12 cellular contexts compared by ENCODE assay signal in the genomic region with DNA sequence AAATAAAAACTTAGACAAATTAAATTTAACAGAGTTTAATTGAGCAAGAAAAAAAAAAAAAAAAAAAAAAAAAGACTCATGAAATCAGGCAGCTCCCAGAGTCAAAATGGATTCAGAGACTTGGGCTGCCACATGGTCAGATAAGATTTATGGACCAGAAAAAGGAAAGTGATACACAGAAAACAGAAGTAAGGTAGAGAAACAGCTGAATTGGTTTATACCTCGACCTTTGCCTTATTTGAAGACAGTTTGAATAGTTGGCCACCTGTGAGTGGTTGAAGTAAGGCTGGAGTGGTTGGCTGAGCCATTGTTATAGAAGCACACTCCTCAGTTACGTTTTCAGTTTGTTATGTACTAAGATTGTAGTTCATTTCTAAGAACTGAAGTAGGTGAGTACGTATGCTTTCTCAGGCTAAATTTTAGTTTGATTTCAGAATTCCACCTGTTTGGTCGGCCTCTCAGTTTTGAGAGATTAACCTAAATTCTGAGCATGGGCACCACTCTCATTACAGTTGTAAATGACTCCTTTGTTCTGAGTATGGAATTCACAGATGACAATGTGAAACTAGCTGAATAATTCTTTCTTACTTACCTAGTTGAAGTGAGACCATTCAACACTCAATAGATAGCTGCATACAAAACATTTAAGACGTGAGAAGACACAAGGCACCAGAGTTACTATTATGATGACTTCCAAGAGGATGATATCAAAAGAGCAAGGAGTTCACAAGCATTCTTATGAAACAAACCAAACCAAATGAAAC.
DNase-seq lines count a peak whose midpoint lies in the region; ATAC-seq and TF ChIP-seq lines count a peak whose summit lies in the region.
"Had no signal": no experiment of that assay in that cellular context is flagged by ENCODE, and none has a peak within 500 bp of the region (broad histone marks: within the 10 kb centered on the region; RNA-seq: fewer than 3 reads in every experiment).

No MANE protein-coding gene starts in this region.

- TF ChIP-seq CTCF in SK-N-SH (IDR thresholded peaks at IDR 0.05): no peak

- no peaks in the 10 kb centered on the region for H3K79me2 ChIP-seq in SK-N-SH (ENCODE audit: insufficient read depth)

- H3K9me2 ChIP-seq in SK-N-SH: no peaks in the 10 kb centered on the region

- H3K9me3 ChIP-seq in SK-N-SH: no peaks in the 10 kb centered on the region
- no peaks in the 10 kb centered on the region for H3K9me3 ChIP-seq in SK-N-MC (ENCODE audit: low read depth, low read length)
- H3K9me3 ChIP-seq in mesenchymal stem cell (ENCODE audit: control insufficient read depth, low read length): no peaks in the 10 kb centered on the region
- H3K9me3 ChIP-seq: breast epithelium had no signal

- POLR2A ChIA-PET in SK-N-SH (lab: Yijun Ruan, JAX): no interaction called here

- H3K4me3 ChIP-seq in SK-N-SH (ENCODE audit: low read depth in 2 of 2, low read length in 1 of 2): no peak overlapping the region
- no peak overlapping the region for H3K4me3 ChIP-seq in SK-N-MC
- no peak overlapping the region for H3K4me3 ChIP-seq in mesenchymal stem cell (ENCODE audit: insufficient read depth in 1 of 2, low read depth in 1 of 2, low read length in 2 of 2)
- H3K4me3 ChIP-seq: breast epithelium had no signal

- H4K20me1 ChIP-seq in SK-N-SH (ENCODE audit: insufficient read depth): no peaks in the 10 kb centered on the region

- H3K23ac ChIP-seq in mesenchymal stem cell (ENCODE audit: low read length in 2 of 2): no peak overlapping the region

- H3K9ac ChIP-seq in SK-N-SH (no peak overlapping the region), SK-N-MC (ENCODE audit: insufficient read length) (no peak overlapping the region), mesenchymal stem cell (ENCODE audit: low read length) (no peak overlapping the region)

- no peak overlapping the region for H2AK5ac ChIP-seq in mesenchymal stem cell (ENCODE audit: low read length, severe bottlenecking)

- TF ChIP-seq EP300 in SK-N-SH (IDR thresholded peaks at IDR 0.05; ENCODE audit: borderline replicate concordance in 1 of 2, low read depth in 1 of 2, low read length in 1 of 2): no peak

- H4K91ac ChIP-seq in mesenchymal stem cell (ENCODE audit: low read length): no peak overlapping the region

- H2AFZ ChIP-seq in SK-N-SH (ENCODE audit: low read depth) (no peak overlapping the region), mesenchymal stem cell (ENCODE audit: low read depth, low read length) (no peak overlapping the region)

- no peak overlapping the region for H3K18ac ChIP-seq in mesenchymal stem cell (ENCODE audit: low read depth in 1 of 2, low read length in 2 of 2)

- H3K36me3 ChIP-seq in SK-N-SH (replicated peaks in 1 of 2; ENCODE audit: control insufficient read depth in 1 of 2, insufficient read depth in 2 of 2, low read length in 1 of 2) (no peaks in the 10 kb centered on the region), SK-N-MC (ENCODE audit: insufficient read depth, low read length) (no peaks in the 10 kb centered on the region), mesenchymal stem cell (ENCODE audit: control insufficient read depth in 1 of 2, insufficient read depth in 2 of 2, low read depth in 1 of 2, low read length in 2 of 2) (no peaks in the 10 kb centered on the region)
- H3K36me3 ChIP-seq: breast epithelium had no signal

- H3K27ac Mint-ChIP-seq in stimulated activated memory B cell treated with anti-CD40 and anti-IgM and Interleukin-4, amounts not matched to agents 10 μg/mL and 1 μg/mL and 100 μg/mL, for 72 hours: no peak overlapping the region

- peaks cover 20% of the 10 kb centered on the region for H3K79me1 ChIP-seq in mesenchymal stem cell (replicated peaks; ENCODE audit: low read length, poor library complexity, severe bottlenecking)

- CTCF ChIA-PET in SK-N-SH (lab: Yijun Ruan, JAX): no interaction called here

- no peak for TF ChIP-seq RAD21 in SK-N-SH (IDR thresholded peaks at IDR 0.05; ENCODE audit: low read length)

- H3K27me3 ChIP-seq in SK-N-SH (ENCODE audit: insufficient read depth): no peaks in the 10 kb centered on the region
- H3K27me3 ChIP-seq in mesenchymal stem cell (ENCODE audit: control insufficient read depth in 1 of 2, insufficient read depth in 1 of 2, low read length in 2 of 2): no peaks in the 10 kb centered on the region
- H3K27me3 ChIP-seq: breast epithelium had no signal

- H3K36me3 Mint-ChIP-seq in stimulated activated memory B cell treated with anti-CD40 and anti-IgM and Interleukin-4, amounts not matched to agents 10 μg/mL and 1 μg/mL and 100 μg/mL, for 72 hours: peaks cover 6% of the 10 kb centered on the region

- peaks cover 16 to 36% of the 10 kb centered on the region in 2 experiments for H3K4me1 ChIP-seq in SK-N-SH (ENCODE audit: control insufficient read depth in 1 of 2, insufficient read depth in 2 of 2, low read depth in 1 of 2, low read length in 1 of 2)
- peaks cover 7% of the 10 kb centered on the region for H3K4me1 ChIP-seq in mesenchymal stem cell (ENCODE audit: control insufficient read depth, insufficient read depth, low read depth, low read length)
- H3K4me1 ChIP-seq: breast epithelium had no signal

- H3K4me2 ChIP-seq in SK-N-SH: 0 out of 2 replicates have a peak overlapping the region, but pooled peaks have one; percentile 59
- no peak overlapping the region for H3K4me2 ChIP-seq in mesenchymal stem cell (ENCODE audit: low read length, poor library complexity, severe bottlenecking)

- no peaks in the 10 kb centered on the region for H3K27me3 Mint-ChIP-seq in stimulated activated memory B cell treated with anti-CD40 and anti-IgM and Interleukin-4, amounts not matched to agents 10 μg/mL and 1 μg/mL and 100 μg/mL, for 72 hours

- H3K9me3 Mint-ChIP-seq in stimulated activated memory B cell treated with anti-CD40 and anti-IgM and Interleukin-4, amounts not matched to agents 10 μg/mL and 1 μg/mL and 100 μg/mL, for 72 hours: no peaks in the 10 kb centered on the region

- no peak overlapping the region for H2BK12ac ChIP-seq in mesenchymal stem cell (ENCODE audit: low read length in 2 of 2)

- H3K4ac ChIP-seq in mesenchymal stem cell (ENCODE audit: low read depth in 1 of 2, low read length in 2 of 2): peak overlapping the region in 1 of 2 experiments; percentile 28

- H2BK5ac ChIP-seq in mesenchymal stem cell (ENCODE audit: low read depth, low read length, poor library complexity, severe bottlenecking): no peak overlapping the region

- H3F3A ChIP-seq in SK-N-SH (replicated peaks; ENCODE audit: insufficient read depth): peaks cover 31% of the 10 kb centered on the region

- WGBS in SK-N-SH (ENCODE audit: low lambda C conversion rate): 96% methylated on average over 5 of the region's 5 CpGs
- 95% methylated on average over 5 of the region's 5 CpGs for WGBS in mesenchymal stem cell

- DNase-seq in SK-N-SH: no peak
- DNase-seq in SK-N-MC (ENCODE audit: low read depth, low spot score): no peak
- DNase-seq in HUDEP-2 (lab: John Stamatoyannopoulos, UW; ENCODE audit: unreplicated experiment in 76 of 76): no peak
- no peak for DNase-seq in mesenchymal stem cell
- no peak for DNase-seq in NCI-H226
- DNase-seq: ACHN; activated CD4-positive, alpha-beta T cell treated with anti-CD3 and anti-CD28 coated beads, Interleukin-2, amount 50 U/mL, for 1 hour had no signal

- H3K4me1 Mint-ChIP-seq in stimulated activated memory B cell treated with anti-CD40 and anti-IgM and Interleukin-4, amounts not matched to agents 10 μg/mL and 1 μg/mL and 100 μg/mL, for 72 hours: peaks cover 21% of the 10 kb centered on the region

- H2BK120ac ChIP-seq in mesenchymal stem cell (ENCODE audit: low read depth, low read length): no peak overlapping the region

- H4K8ac ChIP-seq in mesenchymal stem cell (ENCODE audit: low read length): no peak overlapping the region

- H3K14ac ChIP-seq in mesenchymal stem cell (ENCODE audit: low read length in 2 of 2): no peak overlapping the region

- no peak overlapping the region for H3K4me3 Mint-ChIP-seq in stimulated activated memory B cell treated with anti-CD40 and anti-IgM and Interleukin-4, amounts not matched to agents 10 μg/mL and 1 μg/mL and 100 μg/mL, for 72 hours
- H3K4me3 Mint-ChIP-seq: neural crest cell had no signal

- H2BK15ac ChIP-seq in mesenchymal stem cell (ENCODE audit: low read depth, poor library complexity, severe bottlenecking): no peak overlapping the region

- H3K27ac ChIP-seq in SK-N-SH (ENCODE audit: low read depth in 2 of 2, low read length in 1 of 2): peak overlapping the region; percentile 97 to 100
- H3K27ac ChIP-seq in SK-N-MC: peak overlapping the region; percentile 81; the same call in 1 of the 2 replicates
- H3K27ac ChIP-seq in mesenchymal stem cell (ENCODE audit: low read length, poor library complexity, severe bottlenecking): no peak overlapping the region

- ATAC-seq in SK-N-SH treated with all-trans-retinoic acid at 6 μM for 48 hours (no peak), HG02840 (IDR thresholded peaks at IDR 0.05; ENCODE audit: low FRiP score, unreplicated experiment) (peak; percentile 67)
- ATAC-seq in stimulated activated memory B cell treated with anti-CD40 and anti-IgM and Interleukin-4, amounts not matched to agents 10 μg/mL and 1 μg/mL and 100 μg/mL, for 72 hours: peak; percentile 63

TF ChIP-seq in SK-N-SH, 30 proteins besides CTCF, POLR2A, EP300 and RAD21:
- TF ChIP-seq SIN3A (IDR thresholded peaks at IDR 0.05; ENCODE audit: borderline replicate concordance, low read depth, low read length): no peak

TF ChIP-seq in SK-N-SH treated with all-trans-retinoic acid at 6 μM for 48 hours, 23 proteins besides CTCF, POLR2A, EP300 and RAD21 (continues in another document):
- TF ChIP-seq TOX (CRISPR knock-in tag; IDR thresholded peaks at IDR 0.05; ENCODE audit: borderline replicate concordance) (no peak), GLIS3 (CRISPR knock-in tag; IDR thresholded peaks at IDR 0.05) (no peak), OSR1 (CRISPR knock-in tag; IDR thresholded peaks at IDR 0.05) (no peak), RARB (CRISPR knock-in tag; IDR thresholded peaks at IDR 0.05) (no peak), ZFP3 (CRISPR knock-in tag; IDR thresholded peaks at IDR 0.05) (no peak), ARNTL (CRISPR knock-in tag; IDR thresholded peaks at IDR 0.05; ENCODE audit: borderline replicate concordance, low read depth) (no peak), ZNF565 (CRISPR knock-in tag; conservative IDR thresholded peaks at IDR 0.05; ENCODE audit: low read depth) (no peak)
- TF ChIP-seq, protein P1, sequence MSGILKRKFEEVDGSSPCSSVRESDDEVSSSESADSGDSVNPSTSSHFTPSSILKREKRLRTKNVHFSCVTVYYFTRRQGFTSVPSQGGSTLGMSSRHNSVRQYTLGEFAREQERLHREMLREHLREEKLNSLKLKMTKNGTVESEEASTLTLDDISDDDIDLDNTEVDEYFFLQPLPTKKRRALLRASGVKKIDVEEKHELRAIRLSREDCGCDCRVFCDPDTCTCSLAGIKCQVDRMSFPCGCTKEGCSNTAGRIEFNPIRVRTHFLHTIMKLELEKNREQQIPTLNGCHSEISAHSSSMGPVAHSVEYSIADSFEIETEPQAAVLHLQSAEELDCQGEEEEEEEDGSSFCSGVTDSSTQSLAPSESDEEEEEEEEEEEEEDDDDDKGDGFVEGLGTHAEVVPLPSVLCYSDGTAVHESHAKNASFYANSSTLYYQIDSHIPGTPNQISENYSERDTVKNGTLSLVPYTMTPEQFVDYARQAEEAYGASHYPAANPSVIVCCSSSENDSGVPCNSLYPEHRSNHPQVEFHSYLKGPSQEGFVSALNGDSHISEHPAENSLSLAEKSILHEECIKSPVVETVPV (CRISPR knock-in tag; IDR thresholded peaks at IDR 0.05): no peak
